In genomic region chr19:55576746-55577145, GRCh38 we compare ENCODE assay signal across 17 cellular contexts. TPM values are rescaled to one million over a fixed set of nuclear protein-coding genes. Genes with fewer than 3 reads are reported as not detected.
DNase-seq lines count a peak whose midpoint lies in the region; ATAC-seq, FAIRE-seq and TF ChIP-seq lines count a peak whose summit lies in the region.
"Had no signal": no experiment of that assay in that cellular context is flagged by ENCODE, and none has a peak within 500 bp of the region (broad histone marks: within the 10 kb centered on the region; RNA-seq: fewer than 3 reads in every experiment).

No MANE protein-coding gene starts in this region.

- 0 out of 5 replicates have a peak, but pooled peaks cover 0 to 8% of the 10 kb centered on the region in 2 experiments for H3K36me3 ChIP-seq in HepG2 (replicated peaks in 1 of 2; ENCODE audit: control insufficient read depth in 1 of 2, insufficient read depth in 2 of 2, low read length in 2 of 2)
- no peaks in the 10 kb centered on the region for H3K36me3 ChIP-seq in right lobe of liver
- peaks cover 9 to 20% of the 10 kb centered on the region in 2 experiments; a peak in 2 of 3 replicates for H3K36me3 ChIP-seq in HEK293 (ENCODE audit: control insufficient read depth in 2 of 2, insufficient read depth in 1 of 2, low read length in 2 of 2)
- H3K36me3 ChIP-seq in mucosa of descending colon (ENCODE audit: low read depth), result no peaks in the 10 kb centered on the region

- no peak overlapping the region for H3K4me3 ChIP-seq in HepG2 (replicated peaks in 1 of 3; ENCODE audit: insufficient read depth in 1 of 3, low read depth in 2 of 3, low read length in 3 of 3)
- no peak overlapping the region for H3K4me3 ChIP-seq in right lobe of liver
- H3K4me3 ChIP-seq in HEK293 (ENCODE audit: low read depth, low read length), result no peak overlapping the region
- H3K4me3 ChIP-seq in mucosa of descending colon, result no peak overlapping the region
- H3K4me3 ChIP-seq: Peyer's patch had no signal

- H3K4me3 Mint-ChIP-seq in immature natural killer cell (peak overlapping the region in 2 of 5 donors; percentile 28 to 49), progenitor cell of endocrine pancreas (ENCODE audit: low read depth) (peak overlapping the region; percentile 55), MCF 10A (ENCODE audit: unreplicated experiment) (no peak overlapping the region)

- H3K9me3 ChIP-seq in HepG2 (ENCODE audit: low read length) (no peaks in the 10 kb centered on the region), right lobe of liver (no peaks in the 10 kb centered on the region), HEK293 (ENCODE audit: control insufficient read depth, insufficient read depth, low read depth, low read length) (no peaks in the 10 kb centered on the region), mucosa of descending colon (no peaks in the 10 kb centered on the region)
- H3K9me3 ChIP-seq: Peyer's patch had no signal

- H3K27me3 Mint-ChIP-seq in immature natural killer cell (ENCODE audit: low read depth in 3 of 3), result peaks cover 3 to 14% (median 9%) of the 10 kb centered on the region in 3 donors
- H3K27me3 Mint-ChIP-seq in progenitor cell of endocrine pancreas, result no peaks in the 10 kb centered on the region
- H3K27me3 Mint-ChIP-seq in MCF 10A (ENCODE audit: insufficient read depth, unreplicated experiment), result no peaks in the 10 kb centered on the region

- POLR2A ChIA-PET in HepG2 (lab: Yijun Ruan, JAX) (interaction anchor here (0.8 kb wide), 1 partner anchor 23 kb away, joined by 3 read pairs; the partner anchor contains the start of gene FIZ1), HEK293 (lab: Yijun Ruan, JAX) (interaction anchor here (0.5 to 1.5 kb wide), 3 partner anchors 11 to 455 kb away, joined by 3 to 5 read pairs (median 3); partner anchors contain the start of gene ZNF865), MCF 10A (lab: Yijun Ruan, JAX) (no interaction called here)

- 96% methylated on average over 5 of the region's 5 CpGs for WGBS in HepG2 (ENCODE audit: low lambda C conversion rate)
- WGBS in right lobe of liver (ENCODE audit: insufficient coverage, low coverage, low lambda C conversion rate, missing lambda C conversion rate), result 83% methylated on average over 5 of the region's 5 CpGs

- peak overlapping the region in 4 of 6 donors; percentile 8 to 71 (median 52) for H3K27ac Mint-ChIP-seq in immature natural killer cell
- H3K27ac Mint-ChIP-seq in progenitor cell of endocrine pancreas, result peak overlapping the region; percentile 84
- no peak overlapping the region for H3K27ac Mint-ChIP-seq in MCF 10A (ENCODE audit: low read depth, unreplicated experiment)

- H3K79me2 ChIP-seq in HepG2 (ENCODE audit: insufficient read depth, low read length), result peaks cover 9% of the 10 kb centered on the region

- DNase-seq in HepG2 (ENCODE audit: low spot score), result no peak
- no peak for DNase-seq in right lobe of liver
- DNase-seq in immature natural killer cell, result no peak
- DNase-seq in progenitor cell of endocrine pancreas (ENCODE audit: low spot score, unreplicated experiment), result no peak
- DNase-seq in NCI-H1694 (lab: John Stamatoyannopoulos, UW), result no peak
- DNase-seq in MCF 10A (ENCODE audit: unreplicated experiment), result no peak
- DNase-seq in mucosa of descending colon, result no peak
- DNase-seq: ACHN, DMS153, MM.1S, NCI-H1105 treated with DMSO at 0.1 percent for 48 hours, NCI-H2029, NCI-H510A, Peyer's patch, SHP77 had no signal

- TF ChIP-seq POLR2A in HepG2 (IDR thresholded peaks at IDR 0.05; ENCODE audit: insufficient read depth in 1 of 2, low read depth in 2 of 2, low read length in 2 of 2) (no peak), right lobe of liver (IDR thresholded peaks at IDR 0.05) (no peak)

- ATAC-seq in HepG2, result no peak
- ATAC-seq in right lobe of liver, result no peak
- no peak for ATAC-seq in mucosa of descending colon

- BruUV-seq in HepG2 (replicated peaks; lab: Mats Ljungman, UMichigan), result no TSS peak
- BruUV-seq in MCF 10A (replicated peaks; lab: Mats Ljungman, UMichigan), result no TSS peak

- no peak overlapping the region for H2AFZ ChIP-seq in HepG2 (ENCODE audit: low read length)

- no peaks in the 10 kb centered on the region for H4K20me1 ChIP-seq in HepG2 (ENCODE audit: insufficient read depth, low read length)

- H3K4me1 ChIP-seq in HepG2 (ENCODE audit: insufficient read depth, low read length), result peaks cover 14% of the 10 kb centered on the region
- peaks cover 0 to 9% (median 0%) of the 10 kb centered on the region in 4 donors for H3K4me1 ChIP-seq in right lobe of liver
- no peaks in the 10 kb centered on the region for H3K4me1 ChIP-seq in HEK293 (ENCODE audit: control insufficient read depth, insufficient read depth, low read length)
- peaks cover 7% of the 10 kb centered on the region for H3K4me1 ChIP-seq in mucosa of descending colon (ENCODE audit: low read depth)

- H3K27me3 ChIP-seq in HepG2 (ENCODE audit: control insufficient read depth in 1 of 2, insufficient read depth in 2 of 2, low read length in 2 of 2) (no peaks in the 10 kb centered on the region), right lobe of liver (no peaks in the 10 kb centered on the region)
- H3K27me3 ChIP-seq: Peyer's patch had no signal

- in situ Hi-C loops in HepG2 (cut with HindIII; ENCODE audit: extremely low pct_ligation_motif_present, low pct_unique_long_range_greater_than_20kb), result no loop called here

- TF ChIP-seq RAD21 in HepG2 (CRISPR knock-in tag; IDR thresholded peaks at IDR 0.05), result no peak

- no peak overlapping the region for H3K27ac ChIP-seq in HepG2 (ENCODE audit: extremely low read length, insufficient read depth, low read length)
- H3K27ac ChIP-seq in right lobe of liver, result no peak overlapping the region
- H3K27ac ChIP-seq in HEK293 (ENCODE audit: extremely low read depth, low read depth, low read length), result no peak overlapping the region
- H3K27ac ChIP-seq: Peyer's patch had no signal

- H3K36me3 Mint-ChIP-seq in immature natural killer cell, result peaks cover 4 to 14% (median 14%) of the 10 kb centered on the region in 3 donors
- peaks cover 17% of the 10 kb centered on the region for H3K36me3 Mint-ChIP-seq in progenitor cell of endocrine pancreas (ENCODE audit: insufficient read depth)
- peaks cover 8% of the 10 kb centered on the region for H3K36me3 Mint-ChIP-seq in MCF 10A (ENCODE audit: insufficient read depth, unreplicated experiment)

- no peak overlapping the region for H3K4me2 ChIP-seq in HepG2 (ENCODE audit: low read depth, low read length)

- H3K9me3 Mint-ChIP-seq in immature natural killer cell, result no peaks in the 10 kb centered on the region
- no peaks in the 10 kb centered on the region for H3K9me3 Mint-ChIP-seq in progenitor cell of endocrine pancreas (ENCODE audit: low read depth)
- no peaks in the 10 kb centered on the region for H3K9me3 Mint-ChIP-seq in MCF 10A (ENCODE audit: unreplicated experiment)

- no peak overlapping the region for H3K9ac ChIP-seq in HepG2 (ENCODE audit: insufficient read depth, low read depth, low read length)

- TF ChIP-seq EP300 in HepG2 (IDR thresholded peaks at IDR 0.05; ENCODE audit: low read depth in 2 of 2, low read length in 2 of 2) (no peak), HepG2 (CRISPR knock-in tag; IDR thresholded peaks at IDR 0.05; ENCODE audit: borderline replicate concordance) (no peak)

- TF ChIP-seq CTCF in HepG2 (CRISPR knock-in tag; IDR thresholded peaks at IDR 0.05), result no peak
- TF ChIP-seq CTCF in right lobe of liver (IDR thresholded peaks at IDR 0.05), result no peak
- TF ChIP-seq CTCF in HEK293 (tag by site-specific recombination; IDR thresholded peaks at IDR 0.05), result no peak
- TF ChIP-seq CTCF in progenitor cell of endocrine pancreas (IDR thresholded peaks at IDR 0.05; ENCODE audit: unreplicated experiment), result no peak
- no peak for TF ChIP-seq CTCF in MCF 10A (IDR thresholded peaks at IDR 0.05; ENCODE audit: unreplicated experiment)
- no peak for TF ChIP-seq CTCF in mucosa of descending colon (IDR thresholded peaks at IDR 0.05)

- H3K4me1 Mint-ChIP-seq in immature natural killer cell (peaks cover 17 to 21% of the 10 kb centered on the region in 2 donors), progenitor cell of endocrine pancreas (ENCODE audit: low read depth) (peaks cover 15% of the 10 kb centered on the region), MCF 10A (ENCODE audit: insufficient read depth, unreplicated experiment) (peaks cover 19% of the 10 kb centered on the region)

- CTCF ChIA-PET in HepG2 (lab: Yijun Ruan, JAX; ENCODE audit: low intra/inter-chr PET ratio, low total read pairs) (no interaction called here), HEK293 (lab: Yijun Ruan, JAX) (interaction anchor here (0.5 kb wide), 1 partner anchor 342 kb away, joined by 5 read pairs; no protein-coding TSS in a partner anchor), MCF 10A (lab: Yijun Ruan, JAX) (interaction anchor here (0.5 kb wide), 1 partner anchor 78 kb away, joined by 3 read pairs; no protein-coding TSS in a partner anchor)

- no peak for FAIRE-seq in HepG2 (lab: Jason Lieb, UNC)
- FAIRE-seq: H1 had no signal

- intact Hi-C loops in HepG2 (cut with micrococcal nuclease; ENCODE audit: unreplicated experiment) (no loop called here), right lobe of liver (cut with DNase I) (no loop called here), MCF 10A (cut with micrococcal nuclease) (no loop called here), mucosa of descending colon (cut with DNase I, micrococcal nuclease) (no loop called here)

RNA-seq across cellular contexts. Expression of gene ZNF579, which starts 3.9 kb away (rescaled TPM):
- 1.7 and 2.9 TPM in 2 replicates for total RNA-seq in HepG2 (2016; rRNA removed; fragmentation: Illumina TruSeq; extraction: Trizol)
- total RNA-seq in HepG2 (2016; cell fraction: cytosol; rRNA removed; fragmentation: Illumina TruSeq; extraction: Trizol; ENCODE audit: low read depth), result 1.3 and 1.6 TPM in 2 replicates
- total RNA-seq in HepG2 (2016; cell fraction: insoluble cytoplasmic fraction; rRNA removed; fragmentation: Illumina TruSeq; extraction: Trizol), result 1.8 and 2.9 TPM in 2 replicates
- 2.9 and 3.5 TPM in 2 replicates for total RNA-seq in HepG2 (2016; cell fraction: membrane; rRNA removed; fragmentation: Illumina TruSeq; extraction: Trizol)
- 1.2 and 1.9 TPM in 2 replicates for total RNA-seq in HepG2 (2016; cell fraction: nucleus; rRNA removed; fragmentation: Illumina TruSeq; extraction: Trizol)
- polyA plus RNA-seq in HepG2 (2011; rRNA removed), result 2.1 and 2.2 TPM in 2 replicates
- polyA plus RNA-seq in HepG2 (2011; cell fraction: cytosol; rRNA removed), result 1.3 and 2.9 TPM in 2 replicates
- 9.0 and 12.3 TPM in 2 replicates for polyA plus RNA-seq in HepG2 (2011; cell fraction: nucleus; rRNA removed)
- 3.6 and 5.7 TPM in 2 replicates for polyA plus RNA-seq in HepG2 (2012)
- 1.6 and 2.1 TPM in 2 replicates for polyA plus RNA-seq in HepG2 (2016; cell fraction: cytosol; fragmentation: Illumina TruSeq; extraction: Trizol; ENCODE audit: low read depth)
- polyA plus RNA-seq in HepG2 (2016; cell fraction: insoluble cytoplasmic fraction; fragmentation: Illumina TruSeq; extraction: Trizol; ENCODE audit: low read depth), result 2.8 and 3.3 TPM in 2 replicates
- polyA plus RNA-seq in HepG2 (2016; cell fraction: membrane; fragmentation: Illumina TruSeq; extraction: Trizol; ENCODE audit: low read depth), result 2.7 TPM in 2 replicates
- polyA plus RNA-seq in HepG2 (2016; cell fraction: nucleus; fragmentation: Illumina TruSeq; extraction: Trizol; ENCODE audit: insufficient read depth, low read depth), result 8.4 and 9.1 TPM in 2 replicates
- 5.6 and 7.6 TPM in 2 replicates for polyA minus RNA-seq in HepG2 (2011; rRNA and poly(A)+ RNA removed; ENCODE audit: low replicate concordance)
- 3.6 and 4.7 TPM in 2 replicates for polyA minus RNA-seq in HepG2 (2011; cell fraction: cytosol; rRNA and poly(A)+ RNA removed)
- 3.0 and 3.3 TPM in 2 replicates for polyA minus RNA-seq in HepG2 (2011; cell fraction: nucleus; rRNA and poly(A)+ RNA removed)
- total RNA-seq in right lobe of liver, result 1 to 10 TPM; 1.9 to 4.6 (median 3.6) TPM
- polyA plus RNA-seq in immature natural killer cell, result under 1 TPM in 2 of 3 donors, not detected in 1; 0.19 to 0.64 TPM
- 26.6 and 29.1 TPM in 2 replicates for total RNA-seq in progenitor cell of endocrine pancreas
- total RNA-seq in MCF 10A (2022), result 11.6 and 12.6 TPM in 2 replicates
- 10 to 100 TPM in 1 of 3 donors, 1 to 10 TPM in 2; 6.2 to 13.6 (median 7.2) TPM for total RNA-seq in mucosa of descending colon

RNA-seq across cellular contexts. Expression of gene FIZ1, which starts 22.6 kb away (rescaled TPM):
- 3.4 and 5.9 TPM in 2 replicates for total RNA-seq in HepG2 (2016; rRNA removed; fragmentation: Illumina TruSeq; extraction: Trizol)
- 0.97 and 1.0 TPM in 2 replicates for total RNA-seq in HepG2 (2016; cell fraction: cytosol; rRNA removed; fragmentation: Illumina TruSeq; extraction: Trizol; ENCODE audit: low read depth)
- 3.3 and 4.8 TPM in 2 replicates for total RNA-seq in HepG2 (2016; cell fraction: insoluble cytoplasmic fraction; rRNA removed; fragmentation: Illumina TruSeq; extraction: Trizol)
- total RNA-seq in HepG2 (2016; cell fraction: membrane; rRNA removed; fragmentation: Illumina TruSeq; extraction: Trizol), result 3.8 and 4.3 TPM in 2 replicates
- 4.3 and 5.0 TPM in 2 replicates for total RNA-seq in HepG2 (2016; cell fraction: nucleus; rRNA removed; fragmentation: Illumina TruSeq; extraction: Trizol)
- 3.6 and 4.1 TPM in 2 replicates for polyA plus RNA-seq in HepG2 (2011; rRNA removed)
- 2.4 and 3.2 TPM in 2 replicates for polyA plus RNA-seq in HepG2 (2011; cell fraction: cytosol; rRNA removed)
- polyA plus RNA-seq in HepG2 (2011; cell fraction: nucleus; rRNA removed), result 9.6 and 12.9 TPM in 2 replicates
- 6.5 and 7.8 TPM in 2 replicates for polyA plus RNA-seq in HepG2 (2012)
- 1.7 and 2.0 TPM in 2 replicates for polyA plus RNA-seq in HepG2 (2016; cell fraction: cytosol; fragmentation: Illumina TruSeq; extraction: Trizol; ENCODE audit: low read depth)
- 7.2 and 8.9 TPM in 2 replicates for polyA plus RNA-seq in HepG2 (2016; cell fraction: insoluble cytoplasmic fraction; fragmentation: Illumina TruSeq; extraction: Trizol; ENCODE audit: low read depth)
- polyA plus RNA-seq in HepG2 (2016; cell fraction: membrane; fragmentation: Illumina TruSeq; extraction: Trizol; ENCODE audit: low read depth), result 5.5 and 6.4 TPM in 2 replicates
- 14.5 and 17.0 TPM in 2 replicates for polyA plus RNA-seq in HepG2 (2016; cell fraction: nucleus; fragmentation: Illumina TruSeq; extraction: Trizol; ENCODE audit: insufficient read depth, low read depth)
- 7.4 and 7.8 TPM in 2 replicates for polyA minus RNA-seq in HepG2 (2011; rRNA and poly(A)+ RNA removed; ENCODE audit: low replicate concordance)
- 4.2 and 4.4 TPM in 2 replicates for polyA minus RNA-seq in HepG2 (2011; cell fraction: cytosol; rRNA and poly(A)+ RNA removed)
- 4.4 and 6.8 TPM in 2 replicates for polyA minus RNA-seq in HepG2 (2011; cell fraction: nucleus; rRNA and poly(A)+ RNA removed)
- total RNA-seq in right lobe of liver, result 10 to 100 TPM in 1 of 6 experiments, 1 to 10 TPM in 5; 3.0 to 13.1 (median 5.1) TPM
- 1 to 10 TPM in 2 of 3 donors, under 1 TPM in 1; 0.63 to 1.7 (median 1.0) TPM for polyA plus RNA-seq in immature natural killer cell
- 35.5 and 39.0 TPM in 2 replicates for total RNA-seq in progenitor cell of endocrine pancreas
- 13.5 and 16.3 TPM in 2 replicates for total RNA-seq in MCF 10A (2022)
- total RNA-seq in mucosa of descending colon, result 10 to 100 TPM; 15.7 to 20.3 (median 20.0) TPM

RNA-seq across cellular contexts. Expression of gene ZNF524, which starts 23.3 kb away (rescaled TPM):
- total RNA-seq in HepG2 (2016; rRNA removed; fragmentation: Illumina TruSeq; extraction: Trizol) (1.6 and 4.6 TPM in 2 replicates), right lobe of liver (10 to 100 TPM in 4 of 6 experiments, 1 to 10 TPM in 2; 8.2 to 21.0 (median 11.3) TPM), progenitor cell of endocrine pancreas (7.9 and 8.5 TPM in 2 replicates), MCF 10A (2022) (15.7 and 17.6 TPM in 2 replicates), mucosa of descending colon (10 to 100 TPM; 25.5 to 27.1 (median 26.5) TPM)
- 6.2 and 7.2 TPM in 2 replicates for total RNA-seq in HepG2 (2016; cell fraction: cytosol; rRNA removed; fragmentation: Illumina TruSeq; extraction: Trizol; ENCODE audit: low read depth)
- total RNA-seq in HepG2 (2016; cell fraction: insoluble cytoplasmic fraction; rRNA removed; fragmentation: Illumina TruSeq; extraction: Trizol), result 2.8 and 4.6 TPM in 2 replicates
- total RNA-seq in HepG2 (2016; cell fraction: membrane; rRNA removed; fragmentation: Illumina TruSeq; extraction: Trizol), result 7.6 and 10.2 TPM in 2 replicates
- total RNA-seq in HepG2 (2016; cell fraction: nucleus; rRNA removed; fragmentation: Illumina TruSeq; extraction: Trizol), result 2.7 TPM in 2 replicates
- polyA plus RNA-seq in HepG2 (2011; rRNA removed) (3.2 and 5.0 TPM in 2 replicates), immature natural killer cell (10 to 100 TPM; 23.9 to 36.4 (median 31.7) TPM)
- 3.9 and 7.0 TPM in 2 replicates for polyA plus RNA-seq in HepG2 (2011; cell fraction: cytosol; rRNA removed)
- polyA plus RNA-seq in HepG2 (2011; cell fraction: nucleus; rRNA removed), result 8.3 and 9.7 TPM in 2 replicates
- 2.9 and 4.1 TPM in 2 replicates for polyA plus RNA-seq in HepG2 (2012)
- polyA plus RNA-seq in HepG2 (2016; cell fraction: cytosol; fragmentation: Illumina TruSeq; extraction: Trizol; ENCODE audit: low read depth), result 8.5 and 8.9 TPM in 2 replicates
- polyA plus RNA-seq in HepG2 (2016; cell fraction: insoluble cytoplasmic fraction; fragmentation: Illumina TruSeq; extraction: Trizol; ENCODE audit: low read depth), result 3.6 and 4.5 TPM in 2 replicates
- 9.0 and 9.5 TPM in 2 replicates for polyA plus RNA-seq in HepG2 (2016; cell fraction: membrane; fragmentation: Illumina TruSeq; extraction: Trizol; ENCODE audit: low read depth)
- 4.9 and 5.2 TPM in 2 replicates for polyA plus RNA-seq in HepG2 (2016; cell fraction: nucleus; fragmentation: Illumina TruSeq; extraction: Trizol; ENCODE audit: insufficient read depth, low read depth)
- polyA minus RNA-seq in HepG2 (2011; rRNA and poly(A)+ RNA removed; ENCODE audit: low replicate concordance), result 3.5 and 3.9 TPM in 2 replicates
- 2.5 and 3.1 TPM in 2 replicates for polyA minus RNA-seq in HepG2 (2011; cell fraction: cytosol; rRNA and poly(A)+ RNA removed)
- 2.7 and 3.3 TPM in 2 replicates for polyA minus RNA-seq in HepG2 (2011; cell fraction: nucleus; rRNA and poly(A)+ RNA removed)

RNA-seq across cellular contexts. Expression of gene ZNF865, which starts 28.7 kb away (rescaled TPM):
- total RNA-seq in HepG2 (2016; rRNA removed; fragmentation: Illumina TruSeq; extraction: Trizol) (0.93 and 1.0 TPM in 2 replicates), right lobe of liver (1 to 10 TPM; 4.2 to 6.0 (median 4.7) TPM), progenitor cell of endocrine pancreas (19.0 and 19.9 TPM in 2 replicates), MCF 10A (2022) (12.2 and 12.7 TPM in 2 replicates), mucosa of descending colon (10 to 100 TPM; 12.7 to 18.5 (median 13.2) TPM)
- total RNA-seq in HepG2 (2016; cell fraction: cytosol; rRNA removed; fragmentation: Illumina TruSeq; extraction: Trizol; ENCODE audit: low read depth), result 0.26 and 0.30 TPM in 2 replicates
- total RNA-seq in HepG2 (2016; cell fraction: insoluble cytoplasmic fraction; rRNA removed; fragmentation: Illumina TruSeq; extraction: Trizol), result 0.83 and 0.93 TPM in 2 replicates
- total RNA-seq in HepG2 (2016; cell fraction: membrane; rRNA removed; fragmentation: Illumina TruSeq; extraction: Trizol), result 1.1 and 1.3 TPM in 2 replicates
- 0.97 and 1.1 TPM in 2 replicates for total RNA-seq in HepG2 (2016; cell fraction: nucleus; rRNA removed; fragmentation: Illumina TruSeq; extraction: Trizol)
- polyA plus RNA-seq in HepG2 (2011; rRNA removed) (1.0 and 1.5 TPM in 2 replicates), immature natural killer cell (under 1 TPM in 2 of 3 donors, not detected in 1; 0.08 to 0.18 TPM)
- polyA plus RNA-seq in HepG2 (2011; cell fraction: cytosol; rRNA removed), result 1.2 and 1.9 TPM in 2 replicates
- 3.2 and 3.9 TPM in 2 replicates for polyA plus RNA-seq in HepG2 (2011; cell fraction: nucleus; rRNA removed)
- 1.9 and 2.1 TPM in 2 replicates for polyA plus RNA-seq in HepG2 (2012)
- 0.71 and 0.81 TPM in 2 replicates for polyA plus RNA-seq in HepG2 (2016; cell fraction: cytosol; fragmentation: Illumina TruSeq; extraction: Trizol; ENCODE audit: low read depth)
- 3.6 and 4.1 TPM in 2 replicates for polyA plus RNA-seq in HepG2 (2016; cell fraction: insoluble cytoplasmic fraction; fragmentation: Illumina TruSeq; extraction: Trizol; ENCODE audit: low read depth)
- 2.4 and 2.8 TPM in 2 replicates for polyA plus RNA-seq in HepG2 (2016; cell fraction: membrane; fragmentation: Illumina TruSeq; extraction: Trizol; ENCODE audit: low read depth)
- polyA plus RNA-seq in HepG2 (2016; cell fraction: nucleus; fragmentation: Illumina TruSeq; extraction: Trizol; ENCODE audit: insufficient read depth, low read depth), result 6.6 and 6.7 TPM in 2 replicates
- polyA minus RNA-seq in HepG2 (2011; rRNA and poly(A)+ RNA removed; ENCODE audit: low replicate concordance), result 2.5 and 2.6 TPM in 2 replicates
- polyA minus RNA-seq in HepG2 (2011; cell fraction: cytosol; rRNA and poly(A)+ RNA removed), result 2.0 and 2.2 TPM in 2 replicates
- polyA minus RNA-seq in HepG2 (2011; cell fraction: nucleus; rRNA and poly(A)+ RNA removed), result 0.62 and 0.90 TPM in 2 replicates

RNA-seq across cellular contexts. Expression of gene SBK3, which starts 31.4 kb away (rescaled TPM):
- total RNA-seq in HepG2 (2016; rRNA removed; fragmentation: Illumina TruSeq; extraction: Trizol), result 0.46 and 0.66 TPM in 2 replicates
- total RNA-seq in HepG2 (2016; cell fraction: cytosol; rRNA removed; fragmentation: Illumina TruSeq; extraction: Trizol; ENCODE audit: low read depth), result not detected in 2 replicates
- 0.24 and 0.35 TPM in 2 replicates for total RNA-seq in HepG2 (2016; cell fraction: insoluble cytoplasmic fraction; rRNA removed; fragmentation: Illumina TruSeq; extraction: Trizol)
- total RNA-seq in HepG2 (2016; cell fraction: membrane; rRNA removed; fragmentation: Illumina TruSeq; extraction: Trizol), result 0.19 and 0.24 TPM in 2 replicates
- total RNA-seq in HepG2 (2016; cell fraction: nucleus; rRNA removed; fragmentation: Illumina TruSeq; extraction: Trizol), result 0.38 and 0.62 TPM in 2 replicates
- polyA plus RNA-seq in HepG2 (2011; rRNA removed), result 0.77 and 1.5 TPM in 2 replicates
- 1.0 and 1.4 TPM in 2 replicates for polyA plus RNA-seq in HepG2 (2011; cell fraction: cytosol; rRNA removed)
- polyA plus RNA-seq in HepG2 (2011; cell fraction: nucleus; rRNA removed), result 2.0 and 3.1 TPM in 2 replicates
- 0.91 and 2.0 TPM in 2 replicates for polyA plus RNA-seq in HepG2 (2012)
- not detected in 2 replicates for polyA plus RNA-seq in HepG2 (2016; cell fraction: cytosol; fragmentation: Illumina TruSeq; extraction: Trizol; ENCODE audit: low read depth)
- polyA plus RNA-seq in HepG2 (2016; cell fraction: insoluble cytoplasmic fraction; fragmentation: Illumina TruSeq; extraction: Trizol; ENCODE audit: low read depth), result 0.19 TPM in 1 of 2 replicates, not detected in the other
- polyA plus RNA-seq in HepG2 (2016; cell fraction: membrane; fragmentation: Illumina TruSeq; extraction: Trizol; ENCODE audit: low read depth), result 0.13 TPM in 1 of 2 replicates, not detected in the other
- 0.81 and 0.96 TPM in 2 replicates for polyA plus RNA-seq in HepG2 (2016; cell fraction: nucleus; fragmentation: Illumina TruSeq; extraction: Trizol; ENCODE audit: insufficient read depth, low read depth)
- polyA minus RNA-seq in HepG2 (2011; rRNA and poly(A)+ RNA removed; ENCODE audit: low replicate concordance), result 1.2 TPM in 1 of 2 replicates, not detected in the other
- 0.53 TPM in 1 of 2 replicates, not detected in the other for polyA minus RNA-seq in HepG2 (2011; cell fraction: cytosol; rRNA and poly(A)+ RNA removed)
- 0.37 and 0.52 TPM in 2 replicates for polyA minus RNA-seq in HepG2 (2011; cell fraction: nucleus; rRNA and poly(A)+ RNA removed)
- under 1 TPM in 2 of 6 experiments, not detected in 4; 0.33 to 0.56 TPM for total RNA-seq in right lobe of liver
- polyA plus RNA-seq in immature natural killer cell, result not detected
- 0.64 TPM in 1 of 2 replicates, not detected in the other for total RNA-seq in progenitor cell of endocrine pancreas
- total RNA-seq in MCF 10A (2022), result not detected in 2 replicates
- total RNA-seq in mucosa of descending colon, result under 1 TPM in 2 of 3 donors, not detected in 1; 0.34 to 0.54 TPM

Comparison
In these comparisons a context has a peak if more than half of its experiments do, and no peak if none do; other contexts are left out.
1. Of the 63 proteins assayed by ChIP-seq in both HepG2 and HEK293: peak only in HepG2: none; only in HEK293: none; in both: ZNF121; in neither: 62.